In the genomic region with DNA sequence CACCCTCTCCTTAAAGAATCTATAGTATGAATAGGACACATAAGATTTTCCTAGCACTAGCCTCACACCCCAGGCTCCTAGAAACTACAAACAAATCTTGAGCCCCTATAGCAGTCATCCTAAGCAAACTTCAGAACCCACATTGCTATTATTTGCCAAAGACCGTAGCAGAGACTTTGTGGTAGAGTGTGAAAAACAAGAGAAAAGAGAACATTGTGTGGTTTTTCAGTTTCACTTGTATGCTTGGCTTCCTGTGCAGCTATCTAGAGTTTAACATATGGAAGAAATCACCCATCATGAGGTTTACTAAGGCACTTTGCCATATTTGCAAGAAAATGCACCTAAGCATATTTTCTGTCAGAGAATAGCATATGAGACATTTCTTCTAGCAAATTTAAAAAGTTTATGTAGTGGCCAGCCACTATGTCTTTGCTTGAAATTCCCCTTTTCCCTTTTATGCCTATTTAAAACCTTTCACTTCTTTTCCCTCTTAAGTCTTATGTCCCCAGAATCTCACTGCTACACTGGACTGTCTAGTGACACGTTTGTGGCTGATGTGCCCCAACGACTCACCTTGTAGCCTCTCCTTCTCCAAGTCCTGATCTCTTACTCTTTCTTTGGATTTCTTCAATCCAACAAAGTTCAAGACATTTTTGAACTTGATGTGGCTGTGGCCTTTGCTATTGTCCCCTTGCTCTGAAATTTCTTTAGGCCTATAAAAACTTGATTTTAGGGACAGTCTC, we compare ENCODE assay signal across 11 cellular contexts. TPM values are rescaled to one million over a fixed set of nuclear protein-coding genes. Genes with fewer than 3 reads are reported as not detected.
DNase-seq lines count a peak whose midpoint lies in the region; ATAC-seq and TF ChIP-seq lines count a peak whose summit lies in the region.
"Had no signal": no experiment of that assay in that cellular context is flagged by ENCODE, and none has a peak within 500 bp of the region (broad histone marks: within the 10 kb centered on the region; RNA-seq: fewer than 3 reads in every experiment).

No MANE protein-coding gene starts in this region.

- H3K4me3 Mint-ChIP-seq in CD4-positive, alpha-beta T cell, result no peak overlapping the region

- H3K9me3 Mint-ChIP-seq in CD4-positive, alpha-beta T cell, result peaks cover 12% of the 10 kb centered on the region

- intact Hi-C loops in CD4-positive, alpha-beta T cell (cut with DNase I, micrococcal nuclease), result no loop called here
- intact Hi-C loops in right cardiac atrium (cut with DNase I), result no loop called here

- H3K9ac ChIP-seq in SK-N-MC (ENCODE audit: insufficient read length), result no peak overlapping the region

- ATAC-seq in GM19328 (IDR thresholded peaks at IDR 0.05; ENCODE audit: unreplicated experiment) (peak; percentile 94), HG02884 (IDR thresholded peaks at IDR 0.05; ENCODE audit: unreplicated experiment) (peak; percentile 89), GM18873 (IDR thresholded peaks at IDR 0.05; ENCODE audit: low FRiP score, unreplicated experiment) (no peak), right cardiac atrium (no peak)
- ATAC-seq in CD4-positive, alpha-beta T cell (ENCODE audit: poor library complexity), result no peak
- ATAC-seq: heart right ventricle had no signal

- H3K27ac ChIP-seq in SK-N-MC, result peak overlapping the region; percentile 29
- H3K27ac ChIP-seq in CD4-positive, alpha-beta T cell (ENCODE audit: low read depth, low read length), result no peak overlapping the region
- H3K27ac ChIP-seq in right cardiac atrium (ENCODE audit: low read length), result no peak overlapping the region
- H3K27ac ChIP-seq: heart right ventricle had no signal

- CTCF ChIA-PET in CD4-positive, alpha-beta T cell (lab: Charles Lee), result interaction anchor here (0.7 kb wide), 1 partner anchor 467 kb away, joined by 3 read pairs; no protein-coding TSS in a partner anchor

- H3K9me3 ChIP-seq in SK-N-MC (ENCODE audit: low read depth, low read length) (no peaks in the 10 kb centered on the region; the same call in 1 of the 2 replicates), right cardiac atrium (ENCODE audit: control insufficient read depth, low read length) (no peaks in the 10 kb centered on the region)
- peaks cover 15% of the 10 kb centered on the region for H3K9me3 ChIP-seq in CD4-positive, alpha-beta T cell (ENCODE audit: control insufficient read depth, low read length)

- no peaks in the 10 kb centered on the region for H3K36me3 Mint-ChIP-seq in CD4-positive, alpha-beta T cell (ENCODE audit: low read depth)

- peaks cover 5% of the 10 kb centered on the region for H3K27me3 ChIP-seq in CD4-positive, alpha-beta T cell (ENCODE audit: control insufficient read depth, insufficient read depth, low read length)
- no peaks in the 10 kb centered on the region for H3K27me3 ChIP-seq in right cardiac atrium (ENCODE audit: control insufficient read depth, insufficient read depth)

- no peak for TF ChIP-seq CTCF in GM12864 (IDR thresholded peaks at IDR 0.05; ENCODE audit: low read depth, low read length, missing control alignments)
- TF ChIP-seq CTCF in CD4-positive, alpha-beta T cell (IDR thresholded peaks at IDR 0.05), result no peak

- H3K4me1 Mint-ChIP-seq in CD4-positive, alpha-beta T cell (ENCODE audit: low read depth), result no peaks in the 10 kb centered on the region

- H3K27me3 Mint-ChIP-seq in CD4-positive, alpha-beta T cell, result peaks cover 24% of the 10 kb centered on the region

- H3K4me3 ChIP-seq in GM12864 (ENCODE audit: low read depth, low read length) (no peak overlapping the region), SK-N-MC (no peak overlapping the region), right cardiac atrium (ENCODE audit: low read length) (no peak overlapping the region)
- H3K4me3 ChIP-seq: heart right ventricle had no signal

- no peak overlapping the region for H3K27ac Mint-ChIP-seq in CD4-positive, alpha-beta T cell

- POLR2A ChIA-PET in CD4-positive, alpha-beta T cell (lab: Charles Lee), result no interaction called here

- 45% methylated on average over 3 of the region's 3 CpGs for WGBS in right cardiac atrium

- no peaks in the 10 kb centered on the region for H3K4me1 ChIP-seq in right cardiac atrium (ENCODE audit: control insufficient read depth, insufficient read depth, low read length)
- H3K4me1 ChIP-seq: heart right ventricle had no signal

- DNase-seq in GM12864 (ENCODE audit: low read depth), result peak; percentile 55
- no peak for DNase-seq in SK-N-MC (ENCODE audit: low read depth, low spot score)
- no peak for DNase-seq in CD4-positive, alpha-beta T cell
- DNase-seq in SW480 (ENCODE audit: low spot score), result no peak
- DNase-seq in right cardiac atrium, result no peak
- DNase-seq: C1 segment of cervical spinal cord, heart right ventricle had no signal

- no peaks in the 10 kb centered on the region for H3K36me3 ChIP-seq in SK-N-MC (ENCODE audit: insufficient read depth, low read length)
- H3K36me3 ChIP-seq: heart right ventricle had no signal

RNA-seq across cellular contexts. Expression of a gene that starts 25.6 kb away (rescaled TPM):
- total RNA-seq in CD4-positive, alpha-beta T cell, result not detected
- under 1 TPM in 3 of 4 donors, not detected in 1; 0.11 to 0.26 (median 0.25) TPM for total RNA-seq in right cardiac atrium
- polyA plus RNA-seq in right cardiac atrium, result 0.32 TPM
- total RNA-seq: MCF 10A had no signal

RNA-seq across cellular contexts. Expression of a gene that starts 44.8 kb away (rescaled TPM):
- 10 to 100 TPM; 16.5 to 17.5 TPM for total RNA-seq in CD4-positive, alpha-beta T cell
- 1 to 10 TPM; 5.2 to 7.3 (median 6.2) TPM for total RNA-seq in right cardiac atrium
- 5.3 TPM for polyA plus RNA-seq in right cardiac atrium

Comparison
In these comparisons a context has a peak if more than half of its experiments do, and no peak if none do; other contexts are left out.
1. ATAC-seq: peak in GM19328 (single experiment) and HG02884 (single experiment); none in GM18873 (single experiment), CD4-positive, alpha-beta T cell (single experiment) and right cardiac atrium (0 of 2).